In genomic region chr18:39840406-39840805, GRCh38 we compare ENCODE assay signal across 19 cellular contexts.
DNase-seq lines count a peak whose midpoint lies in the region; ATAC-seq, FAIRE-seq and TF ChIP-seq lines count a peak whose summit lies in the region.
"Had no signal": no experiment of that assay in that cellular context is flagged by ENCODE, and none has a peak within 500 bp of the region (broad histone marks: within the 10 kb centered on the region; RNA-seq: fewer than 3 reads in every experiment).

No MANE protein-coding gene starts in this region.

- no peak for TF ChIP-seq POLR2A in endothelial cell of umbilical vein (IDR thresholded peaks at IDR 0.05; ENCODE audit: low read depth, low read length)

- no peak for TF ChIP-seq CTCF in D721Med (IDR thresholded peaks at IDR 0.05; ENCODE audit: insufficient read depth, missing control alignments)
- TF ChIP-seq CTCF in endothelial cell of umbilical vein (IDR thresholded peaks at IDR 0.05; ENCODE audit: extremely low read depth in 1 of 2, insufficient read depth in 1 of 2, low read depth in 1 of 2, low read length in 2 of 2), result no peak
- TF ChIP-seq CTCF in neural cell (IDR thresholded peaks at IDR 0.05; ENCODE audit: poor library complexity, severe bottlenecking), result no peak
- TF ChIP-seq CTCF in ascending aorta (IDR thresholded peaks at IDR 0.05), result no peak

- CTCF ChIA-PET in endothelial cell of umbilical vein (lab: Charles Lee), result interaction anchor here (0.7 to 3.0 kb wide), 11 partner anchors 9 to 679 kb away, joined by 3 to 24 read pairs (median 4); no protein-coding TSS in a partner anchor

- H3K9me1 ChIP-seq in endothelial cell of umbilical vein (replicated peaks; ENCODE audit: control insufficient read depth, extremely low read depth, insufficient read depth, low read length), result no peaks in the 10 kb centered on the region

- no peak for TF ChIP-seq EP300 in neural cell (conservative IDR thresholded peaks at IDR 0.05; ENCODE audit: poor library complexity, severe bottlenecking)

- H2AFZ ChIP-seq in endothelial cell of umbilical vein (ENCODE audit: low read depth, low read length), result no peak overlapping the region
- no peak overlapping the region for H2AFZ ChIP-seq in neural cell (ENCODE audit: low read depth, low read length)

- H3K9ac ChIP-seq in endothelial cell of umbilical vein (replicated peaks; ENCODE audit: extremely low read depth, insufficient read depth, low read length), result peak overlapping the region; percentile 60
- H3K9ac ChIP-seq in neural cell (ENCODE audit: low read length), result no peak overlapping the region

- H3F3A ChIP-seq in neural cell (ENCODE audit: insufficient read depth, low read length, poor library complexity, severe bottlenecking), result peaks cover 3% of the 10 kb centered on the region

- H4K20me1 ChIP-seq in endothelial cell of umbilical vein (replicated peaks; ENCODE audit: control insufficient read depth, extremely low read depth, insufficient read depth, low read length) (no peaks in the 10 kb centered on the region), neural cell (ENCODE audit: insufficient read depth) (no peaks in the 10 kb centered on the region)

- peak; percentile 75 for FAIRE-seq in D721Med (lab: Jason Lieb, UNC)
- FAIRE-seq in endothelial cell of umbilical vein (lab: Jason Lieb, UNC), result peak; percentile 74
- no peak for FAIRE-seq in RCC 7860 (lab: Jason Lieb, UNC)
- FAIRE-seq: colon had no signal

- intact Hi-C loops in endothelial cell of umbilical vein (cut with micrococcal nuclease) (loop anchor here (1.0 to 10.0 kb wide), 7 partner anchors 40 to 786 kb away; no protein-coding TSS in a partner anchor), head of caudate nucleus (cut with DNase I) (no loop called here), ascending aorta (cut with DNase I) (no loop called here)

- H3K79me2 ChIP-seq in endothelial cell of umbilical vein (ENCODE audit: control insufficient read depth, insufficient read depth, low read length) (no peaks in the 10 kb centered on the region), neural cell (replicated peaks; ENCODE audit: insufficient read depth, low read length) (no peaks in the 10 kb centered on the region)

- H3K4me1 ChIP-seq in endothelial cell of umbilical vein (ENCODE audit: control insufficient read depth, extremely low read depth, insufficient read depth, low read length), result peaks cover 27% of the 10 kb centered on the region
- no peaks in the 10 kb centered on the region for H3K4me1 ChIP-seq in ascending aorta
- H3K4me1 ChIP-seq: right lobe of liver had no signal

- ATAC-seq in HG03521 (IDR thresholded peaks at IDR 0.05; ENCODE audit: unreplicated experiment), result no peak
- ATAC-seq: naive thymus-derived CD8-positive, alpha-beta T cell; T-helper 17 cell had no signal

- no peak for DNase-seq in D721Med (ENCODE audit: insufficient read length, low spot score)
- DNase-seq in NCI-H69 (lab: John Stamatoyannopoulos, UW), result peak; percentile 47
- DNase-seq in endothelial cell of umbilical vein (ENCODE audit: low read depth, low spot score), result peak; percentile 69
- DNase-seq in RCC 7860 (ENCODE audit: low spot score), result no peak
- DNase-seq in head of caudate nucleus, result no peak
- DNase-seq in ascending aorta (ENCODE audit: low spot score in 2 of 2), result no peak
- DNase-seq: activated CD4-positive, CD25-positive, alpha-beta regulatory T cell; activated naive CD4-positive, alpha-beta T cell; GDM1; naive thymus-derived CD8-positive, alpha-beta T cell; right lobe of liver; SHP77 treated with DMSO at 0.1 percent for 48 hours; stimulated activated CD4-positive, alpha-beta T cell treated with anti-CD3 and anti-CD28 coated beads, Interleukin-4, amount 100 ng/mL, for 24 hours; T-helper 17 cell; transverse colon had no signal

- dilution Hi-C loops in endothelial cell of umbilical vein (cut with MboI; ENCODE audit: extremely low pct_ligation_motif_present, low sequenced_read_pairs), result no loop called here

- H3K9me2 ChIP-seq in neural cell (ENCODE audit: insufficient read depth, low read length), result no peaks in the 10 kb centered on the region

- H3K4me2 ChIP-seq in endothelial cell of umbilical vein (ENCODE audit: insufficient read depth, low read length) (peak overlapping the region; percentile 45), neural cell (ENCODE audit: low read length) (no peak overlapping the region)

- POLR2A ChIA-PET in endothelial cell of umbilical vein (lab: Charles Lee), result interaction anchor here (0.6 kb wide), 1 partner anchor 204 kb away, joined by 4 read pairs; no protein-coding TSS in a partner anchor

- H3K36me3 ChIP-seq in endothelial cell of umbilical vein (ENCODE audit: control insufficient read depth in 2 of 2, extremely low read depth in 1 of 2, insufficient read depth in 2 of 2, low read length in 2 of 2) (no peaks in the 10 kb centered on the region), neural cell (ENCODE audit: insufficient read depth, low read length) (no peaks in the 10 kb centered on the region), ascending aorta (no peaks in the 10 kb centered on the region)
- H3K36me3 ChIP-seq: right lobe of liver, transverse colon had no signal

- H3K9me3 ChIP-seq in endothelial cell of umbilical vein (replicated peaks; ENCODE audit: control insufficient read depth, insufficient read depth, low read length) (no peaks in the 10 kb centered on the region), neural cell (ENCODE audit: low read length) (no peaks in the 10 kb centered on the region), ascending aorta (no peaks in the 10 kb centered on the region)
- H3K9me3 ChIP-seq: right lobe of liver, transverse colon had no signal

- no peak overlapping the region for H3K4me3 ChIP-seq in endothelial cell of umbilical vein (replicated peaks in 1 of 3; ENCODE audit: insufficient read depth in 1 of 3, low read depth in 1 of 3, low read length in 3 of 3)
- no peak overlapping the region for H3K4me3 ChIP-seq in neural cell (ENCODE audit: low read length)
- no peak overlapping the region for H3K4me3 ChIP-seq in ascending aorta
- H3K4me3 ChIP-seq: right lobe of liver had no signal

- TF ChIP-seq RAD21 in neural cell (conservative IDR thresholded peaks at IDR 0.05), result no peak

- no TSS peak for BruUV-seq in endothelial cell of umbilical vein (replicated peaks; lab: Mats Ljungman, UMichigan)

- H3K27ac ChIP-seq in endothelial cell of umbilical vein (ENCODE audit: insufficient read depth, low read depth, low read length) (peak overlapping the region; percentile 75), neural cell (ENCODE audit: low read length) (peak overlapping the region; percentile 75), ascending aorta (no peak overlapping the region)
- H3K27ac ChIP-seq: epithelial cell of prostate, right lobe of liver, transverse colon had no signal

- H3K27me3 ChIP-seq in endothelial cell of umbilical vein (ENCODE audit: control insufficient read depth in 2 of 2, insufficient read depth in 2 of 2, low read length in 2 of 2), result no peaks in the 10 kb centered on the region
- no peaks in the 10 kb centered on the region for H3K27me3 ChIP-seq in neural cell (ENCODE audit: insufficient read depth, low read depth, low read length)
- no peaks in the 10 kb centered on the region for H3K27me3 ChIP-seq in ascending aorta
- H3K27me3 ChIP-seq: right lobe of liver had no signal

TF ChIP-seq in endothelial cell of umbilical vein, 7 proteins besides CTCF, POLR2A, EP300 and RAD21:
- TF ChIP-seq JUN (IDR thresholded peaks at IDR 0.05; ENCODE audit: borderline replicate concordance, insufficient read depth, insufficient read length, low read depth) (peak; percentile 64), FOS (IDR thresholded peaks at IDR 0.05; ENCODE audit: borderline replicate concordance, insufficient read depth, low read length) (peak; percentile 9), EZH2 (IDR thresholded peaks at IDR 0.05; ENCODE audit: borderline replicate concordance, low read depth, low read length, severe bottlenecking) (no peak)

TF ChIP-seq in neural cell, 6 proteins besides CTCF, POLR2A, EP300 and RAD21:
- TF ChIP-seq EZH2 (IDR thresholded peaks at IDR 0.05; ENCODE audit: borderline replicate concordance, insufficient read depth, low read length, poor library complexity, severe bottlenecking) (no peak), REST (IDR thresholded peaks at IDR 0.05; ENCODE audit: borderline replicate concordance) (no peak), SMC3 (conservative IDR thresholded peaks at IDR 0.05; ENCODE audit: poor library complexity) (no peak), TAF1 (IDR thresholded peaks at IDR 0.05; ENCODE audit: low read depth) (no peak), MXI1 (conservative IDR thresholded peaks at IDR 0.05; ENCODE audit: poor library complexity, severe bottlenecking) (no peak), POLR2AphosphoS5 (IDR thresholded peaks at IDR 0.05) (no peak)

Comparison
In these comparisons a context has a peak if more than half of its experiments do, and no peak if none do; other contexts are left out.
1. DNase-seq: peak in NCI-H69 (single experiment) and endothelial cell of umbilical vein (single experiment); none in D721Med (single experiment), RCC 7860 (single experiment), head of caudate nucleus (0 of 42) and ascending aorta (0 of 2).
2. H3K27ac ChIP-seq: peak in endothelial cell of umbilical vein (single experiment) and neural cell (single experiment); none in ascending aorta (0 of 2).